ENCODE assay signal across 8 cellular contexts in the genomic region with DNA sequence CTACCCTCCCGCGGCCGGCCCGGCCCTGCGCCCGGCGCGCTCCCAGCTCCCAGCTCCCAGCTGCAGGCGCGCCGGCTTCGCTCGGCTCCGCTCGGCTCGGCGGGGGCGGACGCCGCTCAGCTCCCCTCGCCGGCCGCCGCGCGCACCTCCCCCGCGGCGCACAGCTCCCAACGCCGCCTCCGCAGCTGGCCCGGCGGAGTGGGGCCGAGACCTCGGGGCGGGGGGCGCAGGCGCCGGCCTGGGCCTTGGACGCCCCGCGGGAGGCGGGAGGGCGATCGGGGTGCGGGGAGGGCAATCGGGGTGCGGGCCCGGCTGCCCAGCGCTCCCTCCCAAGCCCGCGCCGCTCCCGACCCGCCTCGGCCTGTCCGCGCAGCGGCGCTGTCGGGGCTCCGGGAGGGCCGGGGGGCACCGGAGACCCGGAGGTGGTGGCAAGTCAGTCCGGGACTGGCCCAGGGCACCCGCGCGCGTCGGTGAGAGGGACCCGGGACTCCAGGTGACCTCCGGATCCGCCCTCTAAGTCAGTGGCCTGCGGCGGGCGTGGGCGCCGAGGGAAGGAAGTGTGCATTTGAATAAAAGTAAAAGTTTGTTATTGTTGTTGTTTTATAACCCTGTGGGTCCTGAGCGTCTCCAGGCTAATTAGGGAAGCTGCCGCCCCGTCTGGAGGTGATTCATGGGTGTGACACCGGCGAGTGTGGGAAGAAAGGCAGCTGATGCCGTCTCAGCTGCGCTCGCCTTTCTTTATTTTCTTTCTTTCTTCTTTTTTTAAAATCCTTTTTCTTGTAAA. TPM values are rescaled to one million over a fixed set of nuclear protein-coding genes. Genes with fewer than 3 reads are reported as not detected.
A peak's percentile ranks its signal among the peaks of the same experiment; 100 is the strongest.
DNase-seq lines count a peak whose midpoint lies in the region; ATAC-seq and TF ChIP-seq lines count a peak whose summit lies in the region.

A gene with protein sequence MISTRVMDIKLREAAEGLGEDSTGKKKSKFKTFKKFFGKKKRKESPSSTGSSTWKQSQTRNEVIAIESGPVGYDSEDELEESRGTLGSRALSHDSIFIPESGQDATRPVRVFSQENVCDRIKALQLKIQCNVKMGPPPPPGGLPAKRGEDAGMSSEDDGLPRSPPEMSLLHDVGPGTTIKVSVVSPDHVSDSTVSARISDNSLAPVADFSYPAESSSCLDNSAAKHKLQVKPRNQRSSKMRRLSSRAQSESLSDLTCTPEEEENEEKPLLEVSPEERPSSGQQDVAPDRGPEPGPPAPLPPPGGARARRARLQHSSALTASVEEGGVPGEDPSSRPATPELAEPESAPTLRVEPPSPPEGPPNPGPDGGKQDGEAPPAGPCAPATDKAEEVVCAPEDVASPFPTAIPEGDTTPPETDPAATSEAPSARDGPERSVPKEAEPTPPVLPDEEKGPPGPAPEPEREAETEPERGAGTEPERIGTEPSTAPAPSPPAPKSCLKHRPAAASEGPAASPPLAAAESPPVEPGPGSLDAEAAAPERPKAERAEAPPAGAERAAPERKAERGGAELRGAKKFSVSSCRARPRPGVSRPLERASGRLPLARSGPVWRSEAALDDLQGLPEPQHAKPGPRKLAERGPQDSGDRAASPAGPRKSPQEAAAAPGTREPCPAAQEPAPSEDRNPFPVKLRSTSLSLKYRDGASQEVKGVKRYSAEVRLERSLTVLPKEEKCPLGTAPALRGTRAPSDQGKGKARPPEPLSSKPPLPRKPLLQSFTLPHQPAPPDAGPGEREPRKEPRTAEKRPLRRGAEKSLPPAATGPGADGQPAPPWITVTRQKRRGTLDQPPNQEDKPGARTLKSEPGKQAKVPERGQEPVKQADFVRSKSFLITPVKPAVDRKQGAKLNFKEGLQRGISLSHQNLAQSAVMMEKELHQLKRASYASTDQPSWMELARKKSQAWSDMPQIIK (minus strand): TSS at position 93 of the 784 bp plus-strand sequence. CDS start 89,425 bp downstream, outside the sequence.

- H3K4me1 ChIP-seq in breast epithelium = peaks cover 0 to 5% of the 10 kb centered on the region in 2 donors
- peaks cover 6 to 24% (median 13%) of the 10 kb centered on the region in 4 donors for H3K4me1 ChIP-seq in liver (ENCODE audit: control insufficient read depth in 4 of 4, insufficient read depth in 4 of 4, low read length in 3 of 4)

- intact Hi-C loops in breast epithelium (cut with DNase I; ENCODE audit: low total_unique reads) = no loop called here

- H3K9me3 ChIP-seq in breast epithelium (no peaks in the 10 kb centered on the region), liver (ENCODE audit: control insufficient read depth in 4 of 4, low read length in 3 of 4) (no peaks in the 10 kb centered on the region)

- no peak for TF ChIP-seq POLR2A in breast epithelium (IDR thresholded peaks at IDR 0.05)

- TF ChIP-seq CTCF in GM10266 (IDR thresholded peaks at IDR 0.05; ENCODE audit: control insufficient read depth, insufficient read depth, low read depth, missing control alignments) = no peak
- TF ChIP-seq CTCF in breast epithelium (IDR thresholded peaks at IDR 0.05) = no peak
- TF ChIP-seq CTCF in liver (IDR thresholded peaks at IDR 0.05; ENCODE audit: low read depth, low read length, missing input control) = no peak

- ATAC-seq in HG02588 (IDR thresholded peaks at IDR 0.05; ENCODE audit: unreplicated experiment) (no peak), GM18502 (IDR thresholded peaks at IDR 0.05; ENCODE audit: poor library complexity, unreplicated experiment) (no peak)

- no peak for TF ChIP-seq RAD21 in liver (IDR thresholded peaks at IDR 0.05)

- 2% methylated on average over 88 of the region's 88 CpGs for WGBS in liver

- peak; percentile 39 for DNase-seq in GM10266 (ENCODE audit: extremely low spot score)
- DNase-seq in NCI-H774 (lab: John Stamatoyannopoulos, UW) = peak; percentile 31
- no peak for DNase-seq in breast epithelium (ENCODE audit: low spot score in 2 of 2)
- DNase-seq in stimulated activated CD4-positive, alpha-beta T cell treated with anti-CD3 and anti-CD28 coated beads, TNF-alpha, amount 100 ng/mL, for 4 hours (ENCODE audit: low read depth in 3 of 3) = peak in 2 of 3 experiments; percentile 10 to 22
- DNase-seq in OCI-M1 (lab: John Stamatoyannopoulos, UW) = no peak

- H3K36me3 ChIP-seq in breast epithelium (no peaks in the 10 kb centered on the region), liver (ENCODE audit: control insufficient read depth in 4 of 4, insufficient read depth in 3 of 4, low read depth in 1 of 4, low read length in 3 of 4) (no peaks in the 10 kb centered on the region)

- peak within 1 kb of the TSS; percentile 32 to 83 (median 65) for H3K4me3 ChIP-seq in breast epithelium
- peak within 1 kb of the TSS in 2 of 3 donors; percentile 43 to 63 for H3K4me3 ChIP-seq in liver (ENCODE audit: low read depth in 1 of 3, low read length in 3 of 3)

- H3K27ac ChIP-seq in breast epithelium (peak within 1 kb of the TSS in 1 of 2 donors; percentile 42), liver (ENCODE audit: low read depth in 1 of 2, low read length in 2 of 2) (no peak within 1 kb of the TSS)

- H3K27me3 ChIP-seq in breast epithelium (no peaks in the 10 kb centered on the region), liver (ENCODE audit: control insufficient read depth in 4 of 4, insufficient read depth in 4 of 4, low read length in 3 of 4) (peaks cover 0 to 4% (median 2%) of the 10 kb centered on the region in 4 donors)

- H3K9ac ChIP-seq in liver (ENCODE audit: low read depth in 1 of 2, low read length in 2 of 2) = no peak within 1 kb of the TSS

TF ChIP-seq in liver, 16 proteins besides CTCF, POLR2A, EP300 and RAD21:
- TF ChIP-seq, protein P1, sequence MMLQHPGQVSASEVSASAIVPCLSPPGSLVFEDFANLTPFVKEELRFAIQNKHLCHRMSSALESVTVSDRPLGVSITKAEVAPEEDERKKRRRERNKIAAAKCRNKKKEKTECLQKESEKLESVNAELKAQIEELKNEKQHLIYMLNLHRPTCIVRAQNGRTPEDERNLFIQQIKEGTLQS (IDR thresholded peaks at IDR 0.05) = no peak
- TF ChIP-seq MAX (IDR thresholded peaks at IDR 0.05) (no peak), HNF4A (conservative IDR thresholded peaks at IDR 0.05) (no peak), EGR1 (IDR thresholded peaks at IDR 0.05; ENCODE audit: low read depth in 2 of 2) (no peak), FOXA1 (IDR thresholded peaks at IDR 0.05) (no peak)
TF ChIP-seq in liver: peak in this region for 0.

RNA-seq across cellular contexts. Expression of the gene that starts here (rescaled TPM):
- total RNA-seq in breast epithelium (10 to 100 TPM in 2 of 3 donors, under 1 TPM in 1; 0.96 to 12.1 (median 10.8) TPM), liver (under 1 TPM; 0.17 to 0.42 TPM)
- polyA plus RNA-seq in liver = under 1 TPM; 0.13 to 0.46 TPM

Comparison
In these comparisons a context has a peak if more than half of its experiments do, and no peak if none do; other contexts are left out.
1. DNase-seq: peak in GM10266 (single experiment), NCI-H774 (single experiment) and stimulated activated CD4-positive, alpha-beta T cell treated with anti-CD3 and anti-CD28 coated beads, TNF-alpha, amount 100 ng/mL, for 4 hours (2 of 3); none in breast epithelium (0 of 2) and OCI-M1 (single experiment).